ENCODE assay signal across 10 cellular contexts in the genomic region with DNA sequence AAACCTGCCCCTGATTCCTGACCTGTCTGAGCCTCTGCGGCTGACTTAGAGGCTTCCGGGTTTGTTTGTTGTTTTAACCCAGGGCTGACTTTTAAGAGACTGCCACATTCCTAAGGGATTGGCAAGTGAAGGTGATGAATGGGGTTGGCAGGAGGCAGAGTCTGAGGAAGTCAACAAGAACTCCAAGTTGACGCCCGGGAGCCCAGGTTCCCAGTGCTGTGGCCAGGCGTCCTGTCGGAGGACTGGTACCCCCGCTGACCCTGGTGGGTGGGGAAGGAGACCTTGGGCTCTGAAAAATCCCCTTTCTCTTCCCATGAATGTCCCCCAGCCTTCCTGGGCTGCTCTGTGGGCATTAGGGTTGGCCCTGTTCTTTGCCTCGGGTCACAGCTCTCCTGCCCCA. TPM values are rescaled to one million over a fixed set of nuclear protein-coding genes. Genes with fewer than 3 reads are reported as not detected.
DNase-seq lines count a peak whose midpoint lies in the region; ATAC-seq and TF ChIP-seq lines count a peak whose summit lies in the region.
"Had no signal": no experiment of that assay in that cellular context is flagged by ENCODE, and none has a peak within 500 bp of the region (broad histone marks: within the 10 kb centered on the region; RNA-seq: fewer than 3 reads in every experiment).

No MANE protein-coding gene starts in this region.

- POLR2A ChIA-PET in PC-3 (lab: Charles Lee; ENCODE audit: unreplicated experiment), result no interaction called here

- H3F3A ChIP-seq in PC-3 (ENCODE audit: low read length, unreplicated experiment), result no peaks in the 10 kb centered on the region

- H4K20me1 ChIP-seq in PC-3 (ENCODE audit: low read length), result no peaks in the 10 kb centered on the region
- H4K20me1 ChIP-seq in osteoblast (ENCODE audit: insufficient read depth, low read length), result no peaks in the 10 kb centered on the region

- H3K4me2 ChIP-seq in PC-3 (ENCODE audit: low read length) (peak overlapping the region; percentile 48), osteoblast (ENCODE audit: insufficient read depth, low read length) (peak overlapping the region; percentile 38)

- H3K27me3 ChIP-seq in PC-3 (ENCODE audit: low read length), result no peaks in the 10 kb centered on the region
- no peaks in the 10 kb centered on the region for H3K27me3 ChIP-seq in esophagus (ENCODE audit: control insufficient read depth in 1 of 2, insufficient read depth in 2 of 2, low read length in 2 of 2)
- H3K27me3 ChIP-seq in osteoblast (ENCODE audit: insufficient read depth, low read length), result no peaks in the 10 kb centered on the region

- H3K9ac ChIP-seq in PC-3 (ENCODE audit: low read length), result no peak overlapping the region; the same call in 1 of the 2 replicates

- TF ChIP-seq CTCF in CD14-positive monocyte (IDR thresholded peaks at IDR 0.05), result no peak
- no peak for TF ChIP-seq CTCF in PC-3 (conservative IDR thresholded peaks at IDR 0.05; ENCODE audit: low read depth, low read length)
- TF ChIP-seq CTCF in osteoblast (IDR thresholded peaks at IDR 0.05; ENCODE audit: extremely low read depth, low read depth, low read length), result no peak

- H3K36me3 ChIP-seq in PC-3 (ENCODE audit: low read depth, low read length) (no peaks in the 10 kb centered on the region), esophagus (ENCODE audit: control insufficient read depth in 2 of 2, insufficient read depth in 2 of 2, low read length in 1 of 2) (no peaks in the 10 kb centered on the region), osteoblast (ENCODE audit: insufficient read depth, low read length) (no peaks in the 10 kb centered on the region)

- no peaks in the 10 kb centered on the region for H3K9me3 ChIP-seq in PC-3 (ENCODE audit: low read length)
- no peaks in the 10 kb centered on the region for H3K9me3 ChIP-seq in esophagus (ENCODE audit: control insufficient read depth in 2 of 2, insufficient read depth in 1 of 2, low read depth in 1 of 2, low read length in 1 of 2)
- peaks cover 3% of the 10 kb centered on the region for H3K9me3 ChIP-seq in osteoblast (ENCODE audit: low read depth, low read length)

- peaks cover 6% of the 10 kb centered on the region for H3K4me1 Mint-ChIP-seq in CD14-positive monocyte
- peaks cover 28% of the 10 kb centered on the region for H3K4me1 Mint-ChIP-seq in activated CD8-positive, alpha-beta memory T cell treated with anti-CD3 and anti-CD28 coated beads, Interleukin-2, amount 10 ng/mL, durations not matched to agents 7 days and 5 days

- H3K36me3 Mint-ChIP-seq in CD14-positive monocyte, result no peaks in the 10 kb centered on the region
- peaks cover 14% of the 10 kb centered on the region for H3K36me3 Mint-ChIP-seq in activated CD8-positive, alpha-beta memory T cell treated with anti-CD3 and anti-CD28 coated beads, Interleukin-2, amount 10 ng/mL, durations not matched to agents 7 days and 5 days

- peaks cover 0 to 12% (median 0%) of the 10 kb centered on the region in 3 donors for H3K27me3 Mint-ChIP-seq in CD14-positive monocyte (ENCODE audit: low read depth in 3 of 3)
- no peaks in the 10 kb centered on the region for H3K27me3 Mint-ChIP-seq in activated CD8-positive, alpha-beta memory T cell treated with anti-CD3 and anti-CD28 coated beads, Interleukin-2, amount 10 ng/mL, durations not matched to agents 7 days and 5 days

- intact Hi-C loops in CD14-positive monocyte (cut with micrococcal nuclease) (loop anchor here in 1 of 2 donors (5.0 kb wide), 1 partner anchor 341 kb away; no protein-coding TSS in a partner anchor), PC-3 (cut with micrococcal nuclease) (loop anchor here (2.0 kb wide), 2 partner anchors 55 to 69 kb away; no protein-coding TSS in a partner anchor)

- no TSS peak for BruUV-seq in PC-3 (replicated peaks; lab: Mats Ljungman, UMichigan)

- H3K27ac ChIP-seq in PC-3 (ENCODE audit: low read length) (peak overlapping the region; percentile 38; the same call in 1 of the 2 replicates), esophagus (ENCODE audit: low read depth in 2 of 2, low read length in 1 of 2) (peak overlapping the region; percentile 40 to 78), osteoblast (ENCODE audit: low read depth, low read length) (peak overlapping the region; percentile 24)

- H3K27ac Mint-ChIP-seq in CD14-positive monocyte, result no peak overlapping the region
- no peak overlapping the region for H3K27ac Mint-ChIP-seq in activated CD8-positive, alpha-beta memory T cell treated with anti-CD3 and anti-CD28 coated beads, Interleukin-2, amount 10 ng/mL, durations not matched to agents 7 days and 5 days

- ATAC-seq in PC-3, result peak; percentile 77
- no peak for ATAC-seq in activated CD8-positive, alpha-beta memory T cell treated with anti-CD3 and anti-CD28 coated beads, Interleukin-2, amount 10 ng/mL, durations not matched to agents 7 days and 5 days

- H3K4me3 Mint-ChIP-seq in CD14-positive monocyte, result no peak overlapping the region
- H3K4me3 Mint-ChIP-seq in activated CD8-positive, alpha-beta memory T cell treated with anti-CD3 and anti-CD28 coated beads, Interleukin-2, amount 10 ng/mL, durations not matched to agents 7 days and 5 days, result no peak overlapping the region

- H2AFZ ChIP-seq in PC-3 (ENCODE audit: low read length), result peak overlapping the region; percentile 41
- H2AFZ ChIP-seq in osteoblast (ENCODE audit: low read length), result peak overlapping the region; percentile 16

- H3K9me2 ChIP-seq in PC-3 (replicated peaks; ENCODE audit: low read length), result no peaks in the 10 kb centered on the region

- H3K79me2 ChIP-seq in PC-3 (ENCODE audit: low read length), result no peaks in the 10 kb centered on the region
- H3K79me2 ChIP-seq in osteoblast (ENCODE audit: insufficient read depth, low read length), result no peaks in the 10 kb centered on the region

- CTCF ChIA-PET in PC-3 (lab: Charles Lee), result no interaction called here
- CTCF ChIA-PET in activated CD8-positive, alpha-beta memory T cell treated with anti-CD3 and anti-CD28 coated beads, Interleukin-2, amount 10 ng/mL, durations not matched to agents 7 days and 5 days (lab: Charles Lee), result interaction anchor here (0.8 to 24.4 kb wide), 4 partner anchors 7 to 199 kb away, joined by 3 to 790 read pairs (median 68); a partner anchor contains a TSS

- peak; percentile 27 for DNase-seq in CD14-positive monocyte (ENCODE audit: low spot score)
- peak; percentile 90 for DNase-seq in PC-3
- DNase-seq in osteoblast (ENCODE audit: insufficient read length, low spot score, missing footprints), result peak; percentile 89
- DNase-seq in activated CD8-positive, alpha-beta memory T cell treated with anti-CD3 and anti-CD28 coated beads for 24 hours, result no peak
- no peak for DNase-seq in activated CD8-positive, alpha-beta memory T cell treated with anti-CD3 and anti-CD28 coated beads, Interleukin-2, amount 10 ng/mL, durations not matched to agents 7 days and 5 days
- DNase-seq in NCI-H524 treated with DMSO at 0.1 percent for 48 hours (lab: John Stamatoyannopoulos, UW), result no peak
- no peak for DNase-seq in COLO829 (ENCODE audit: low spot score)
- DNase-seq: SHP77 treated with DMSO at 0.1 percent for 48 hours; stimulated activated CD4-positive, alpha-beta T cell treated with anti-CD3 and anti-CD28 coated beads, Interleukin-4, amount 100 ng/mL, for 24 hours had no signal

- WGBS in esophagus, 2 donors, result 23 to 34% methylated on average over 8 of the region's 8 CpGs

- H3K9me3 Mint-ChIP-seq in CD14-positive monocyte, result peaks cover 0 to 8% (median 0%) of the 10 kb centered on the region in 7 donors
- H3K9me3 Mint-ChIP-seq in activated CD8-positive, alpha-beta memory T cell treated with anti-CD3 and anti-CD28 coated beads, Interleukin-2, amount 10 ng/mL, durations not matched to agents 7 days and 5 days (ENCODE audit: low read depth), result peaks cover 9% of the 10 kb centered on the region

- H3K4me3 ChIP-seq in PC-3 (ENCODE audit: low read length), result no peak overlapping the region
- no peak overlapping the region for H3K4me3 ChIP-seq in esophagus (ENCODE audit: low read depth in 1 of 2, low read length in 2 of 2)
- H3K4me3 ChIP-seq in osteoblast (ENCODE audit: insufficient read depth, low read length), result no peak overlapping the region

- H3K4me1 ChIP-seq in PC-3 (ENCODE audit: insufficient read depth, low read length) (peaks cover 48% of the 10 kb centered on the region), esophagus (ENCODE audit: control insufficient read depth in 2 of 2, insufficient read depth in 2 of 2, low read length in 1 of 2) (peaks cover 13 to 19% of the 10 kb centered on the region in 2 donors), osteoblast (ENCODE audit: insufficient read depth, low read length) (peaks cover 21% of the 10 kb centered on the region)

RNA-seq across cellular contexts. Expression of a gene that starts 19.7 kb away (rescaled TPM):
- polyA plus RNA-seq in CD14-positive monocyte (not detected), esophagus (under 1 TPM; 0.10 to 0.28 TPM)
- total RNA-seq in PC-3 (2014; rRNA removed) (not detected in 2 replicates), osteoblast (not detected in 2 replicates)
- not detected for total RNA-seq in activated CD8-positive, alpha-beta memory T cell treated with anti-CD3 and anti-CD28 coated beads, Interleukin-2, amount 10 ng/mL, durations not matched to agents 7 days and 5 days

RNA-seq across cellular contexts. Expression of a gene that starts 42.6 kb away (rescaled TPM):
- polyA plus RNA-seq in CD14-positive monocyte (1 to 10 TPM; 2.8 to 3.2 TPM), esophagus (100 to 1,000 TPM in 1 of 2 donors, 10 to 100 TPM in 1; 77.5 to 106 TPM)
- total RNA-seq in PC-3 (2014; rRNA removed) (76.6 and 80.9 TPM in 2 replicates), osteoblast (49.9 and 50.1 TPM in 2 replicates)
- 1 to 10 TPM; 2.1 to 3.2 TPM for total RNA-seq in activated CD8-positive, alpha-beta memory T cell treated with anti-CD3 and anti-CD28 coated beads, Interleukin-2, amount 10 ng/mL, durations not matched to agents 7 days and 5 days

Comparison
In these comparisons a context has a peak if more than half of its experiments do, and no peak if none do; other contexts are left out.
1. DNase-seq: peak in CD14-positive monocyte (single experiment), PC-3 (single experiment) and osteoblast (single experiment); none in activated CD8-positive, alpha-beta memory T cell treated with anti-CD3 and anti-CD28 coated beads for 24 hours (single experiment), activated CD8-positive, alpha-beta memory T cell treated with anti-CD3 and anti-CD28 coated beads, Interleukin-2, amount 10 ng/mL, durations not matched to agents 7 days and 5 days (single experiment), NCI-H524 treated with DMSO at 0.1 percent for 48 hours (single experiment) and COLO829 (single experiment).
2. RNA of a gene that starts 42.6 kb away (total RNA-seq): 76.6 to 80.9 TPM in PC-3 and 49.9 to 50.1 TPM in osteoblast; 2.1 to 3.2 TPM in activated CD8-positive, alpha-beta memory T cell treated with anti-CD3 and anti-CD28 coated beads, Interleukin-2, amount 10 ng/mL, durations not matched to agents 7 days and 5 days; every median in the first group is over 10 times any median in the second.
3. Peak in every context shown above with its lines, with median percentiles within 50 percentile points of each other: H3K27ac ChIP-seq.